1 cellular context compared by ENCODE assay signal in the genomic region with DNA sequence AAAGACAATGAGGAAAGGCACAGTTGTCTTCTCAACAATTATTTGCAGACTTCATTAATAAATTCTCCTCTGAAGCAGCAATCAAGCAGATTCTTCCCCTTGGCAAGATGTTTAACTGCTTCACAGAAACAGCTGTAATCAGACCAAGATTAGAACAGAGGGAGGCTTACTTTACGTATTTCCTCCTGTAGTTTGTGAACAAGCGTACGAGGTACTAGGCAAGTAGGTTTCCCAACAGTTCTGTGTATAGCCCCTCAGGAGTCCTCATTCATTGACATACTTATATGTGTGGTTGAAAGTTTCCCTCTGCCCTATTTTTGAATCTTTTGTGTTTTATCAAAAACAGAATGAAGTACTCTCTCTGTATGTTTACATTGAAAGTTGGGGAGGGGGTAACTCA.
TF ChIP-seq lines count a peak whose summit lies in the region.

No MANE protein-coding gene starts in this region.

TF ChIP-seq in GM23338, 12 proteins besides CTCF, POLR2A, EP300 and RAD21 (continued from another document):
- TF ChIP-seq, protein P1, sequence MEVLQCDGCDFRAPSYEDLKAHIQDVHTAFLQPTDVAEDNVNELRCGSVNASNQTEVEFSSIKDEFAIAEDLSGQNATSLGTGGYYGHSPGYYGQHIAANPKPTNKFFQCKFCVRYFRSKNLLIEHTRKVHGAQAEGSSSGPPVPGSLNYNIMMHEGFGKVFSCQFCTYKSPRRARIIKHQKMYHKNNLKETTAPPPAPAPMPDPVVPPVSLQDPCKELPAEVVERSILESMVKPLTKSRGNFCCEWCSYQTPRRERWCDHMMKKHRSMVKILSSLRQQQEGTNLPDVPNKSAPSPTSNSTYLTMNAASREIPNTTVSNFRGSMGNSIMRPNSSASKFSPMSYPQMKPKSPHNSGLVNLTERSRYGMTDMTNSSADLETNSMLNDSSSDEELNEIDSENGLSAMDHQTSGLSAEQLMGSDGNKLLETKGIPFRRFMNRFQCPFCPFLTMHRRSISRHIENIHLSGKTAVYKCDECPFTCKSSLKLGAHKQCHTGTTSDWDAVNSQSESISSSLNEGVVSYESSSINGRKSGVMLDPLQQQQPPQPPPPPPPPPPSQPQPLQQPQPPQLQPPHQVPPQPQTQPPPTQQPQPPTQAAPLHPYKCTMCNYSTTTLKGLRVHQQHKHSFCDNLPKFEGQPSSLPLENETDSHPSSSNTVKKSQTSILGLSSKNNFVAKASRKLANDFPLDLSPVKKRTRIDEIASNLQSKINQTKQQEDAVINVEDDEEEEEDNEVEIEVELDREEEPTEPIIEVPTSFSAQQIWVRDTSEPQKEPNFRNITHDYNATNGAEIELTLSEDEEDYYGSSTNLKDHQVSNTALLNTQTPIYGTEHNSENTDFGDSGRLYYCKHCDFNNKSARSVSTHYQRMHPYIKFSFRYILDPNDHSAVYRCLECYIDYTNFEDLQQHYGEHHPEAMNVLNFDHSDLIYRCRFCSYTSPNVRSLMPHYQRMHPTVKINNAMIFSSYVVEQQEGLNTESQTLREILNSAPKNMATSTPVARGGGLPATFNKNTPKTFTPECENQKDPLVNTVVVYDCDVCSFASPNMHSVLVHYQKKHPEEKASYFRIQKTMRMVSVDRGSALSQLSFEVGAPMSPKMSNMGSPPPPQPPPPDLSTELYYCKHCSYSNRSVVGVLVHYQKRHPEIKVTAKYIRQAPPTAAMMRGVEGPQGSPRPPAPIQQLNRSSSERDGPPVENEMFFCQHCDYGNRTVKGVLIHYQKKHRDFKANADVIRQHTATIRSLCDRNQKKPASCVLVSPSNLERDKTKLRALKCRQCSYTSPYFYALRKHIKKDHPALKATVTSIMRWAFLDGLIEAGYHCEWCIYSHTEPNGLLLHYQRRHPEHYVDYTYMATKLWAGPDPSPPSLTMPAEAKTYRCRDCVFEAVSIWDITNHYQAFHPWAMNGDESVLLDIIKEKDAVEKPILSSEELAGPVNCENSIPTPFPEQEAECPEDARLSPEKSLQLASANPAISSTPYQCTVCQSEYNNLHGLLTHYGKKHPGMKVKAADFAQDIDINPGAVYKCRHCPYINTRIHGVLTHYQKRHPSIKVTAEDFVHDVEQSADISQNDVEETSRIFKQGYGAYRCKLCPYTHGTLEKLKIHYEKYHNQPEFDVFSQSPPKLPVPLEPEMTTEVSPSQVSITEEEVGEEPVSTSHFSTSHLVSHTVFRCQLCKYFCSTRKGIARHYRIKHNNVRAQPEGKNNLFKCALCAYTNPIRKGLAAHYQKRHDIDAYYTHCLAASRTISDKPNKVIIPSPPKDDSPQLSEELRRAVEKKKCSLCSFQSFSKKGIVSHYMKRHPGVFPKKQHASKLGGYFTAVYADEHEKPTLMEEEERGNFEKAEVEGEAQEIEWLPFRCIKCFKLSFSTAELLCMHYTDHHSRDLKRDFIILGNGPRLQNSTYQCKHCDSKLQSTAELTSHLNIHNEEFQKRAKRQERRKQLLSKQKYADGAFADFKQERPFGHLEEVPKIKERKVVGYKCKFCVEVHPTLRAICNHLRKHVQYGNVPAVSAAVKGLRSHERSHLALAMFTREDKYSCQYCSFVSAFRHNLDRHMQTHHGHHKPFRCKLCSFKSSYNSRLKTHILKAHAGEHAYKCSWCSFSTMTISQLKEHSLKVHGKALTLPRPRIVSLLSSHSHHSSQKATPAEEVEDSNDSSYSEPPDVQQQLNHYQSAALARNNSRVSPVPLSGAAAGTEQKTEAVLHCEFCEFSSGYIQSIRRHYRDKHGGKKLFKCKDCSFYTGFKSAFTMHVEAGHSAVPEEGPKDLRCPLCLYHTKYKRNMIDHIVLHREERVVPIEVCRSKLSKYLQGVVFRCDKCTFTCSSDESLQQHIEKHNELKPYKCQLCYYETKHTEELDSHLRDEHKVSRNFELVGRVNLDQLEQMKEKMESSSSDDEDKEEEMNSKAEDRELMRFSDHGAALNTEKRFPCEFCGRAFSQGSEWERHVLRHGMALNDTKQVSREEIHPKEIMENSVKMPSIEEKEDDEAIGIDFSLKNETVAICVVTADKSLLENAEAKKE (CRISPR knock-in tag; IDR thresholded peaks at IDR 0.05), result no peak
- TF ChIP-seq, protein P2, sequence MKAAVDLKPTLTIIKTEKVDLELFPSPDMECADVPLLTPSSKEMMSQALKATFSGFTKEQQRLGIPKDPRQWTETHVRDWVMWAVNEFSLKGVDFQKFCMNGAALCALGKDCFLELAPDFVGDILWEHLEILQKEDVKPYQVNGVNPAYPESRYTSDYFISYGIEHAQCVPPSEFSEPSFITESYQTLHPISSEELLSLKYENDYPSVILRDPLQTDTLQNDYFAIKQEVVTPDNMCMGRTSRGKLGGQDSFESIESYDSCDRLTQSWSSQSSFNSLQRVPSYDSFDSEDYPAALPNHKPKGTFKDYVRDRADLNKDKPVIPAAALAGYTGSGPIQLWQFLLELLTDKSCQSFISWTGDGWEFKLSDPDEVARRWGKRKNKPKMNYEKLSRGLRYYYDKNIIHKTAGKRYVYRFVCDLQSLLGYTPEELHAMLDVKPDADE (IDR thresholded peaks at IDR 0.05), result no peak
- TF ChIP-seq JUNB (IDR thresholded peaks at IDR 0.05; ENCODE audit: unreplicated experiment) (no peak), EZH2phosphoT487 (IDR thresholded peaks at IDR 0.05; ENCODE audit: unreplicated experiment) (no peak)
